In the genomic region with DNA sequence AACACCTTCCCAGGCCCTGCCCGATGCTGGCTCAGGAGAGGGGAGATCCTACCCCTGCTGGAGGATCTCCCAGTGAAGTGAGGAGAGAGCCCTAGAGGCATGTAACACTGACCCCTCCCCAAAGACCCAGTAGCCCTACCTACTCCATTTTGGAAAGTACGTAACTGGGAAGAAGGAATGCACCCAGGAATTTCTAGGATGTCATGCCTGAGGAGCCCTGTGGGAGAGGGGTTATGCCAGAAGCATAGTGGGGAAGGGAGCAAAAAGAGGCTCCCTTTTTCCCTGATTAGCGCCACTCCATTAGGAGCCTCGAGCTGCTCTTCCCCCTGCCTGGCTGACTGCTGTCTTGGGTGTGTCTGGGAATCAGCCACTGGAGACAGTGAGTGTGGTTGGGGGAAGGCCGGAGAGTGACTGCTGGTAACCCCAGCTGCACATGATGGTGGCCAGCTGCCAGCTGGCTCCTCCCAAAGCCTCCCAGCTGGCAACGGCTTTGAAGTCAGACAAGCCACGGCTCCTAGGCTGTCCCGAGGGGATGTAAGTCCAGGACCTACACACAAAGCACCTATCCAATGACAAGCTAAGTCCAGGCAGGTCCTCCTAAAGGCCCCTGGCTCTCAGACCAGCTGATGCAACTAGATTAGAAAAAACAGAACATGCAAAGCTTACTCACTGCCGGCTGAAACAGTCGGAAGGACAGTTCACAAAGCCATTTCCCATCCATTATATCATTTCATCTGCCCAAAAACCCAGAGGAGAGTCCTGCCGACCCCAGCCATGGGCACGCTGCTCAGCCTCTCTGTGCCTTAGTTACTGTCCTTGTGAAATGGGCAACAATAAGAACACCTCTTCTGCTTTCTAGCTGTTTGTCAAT, we compare ENCODE assay signal across 9 cellular contexts.
DNase-seq lines count a peak whose midpoint lies in the region; ATAC-seq and TF ChIP-seq lines count a peak whose summit lies in the region.
"Had no signal": no experiment of that assay in that cellular context is flagged by ENCODE, and none has a peak within 500 bp of the region (broad histone marks: within the 10 kb centered on the region; RNA-seq: fewer than 3 reads in every experiment).

No MANE protein-coding gene starts in this region.

- TF ChIP-seq CTCF in fibroblast of pulmonary artery (IDR thresholded peaks at IDR 0.05; ENCODE audit: low read length, missing control alignments) (no peak), nephron progenitor cell (IDR thresholded peaks at IDR 0.05) (no peak)

- CTCF ChIA-PET in activated CD4-positive, alpha-beta T cell treated with anti-CD3 and anti-CD28 coated beads for 36 hours (lab: Charles Lee) = interaction anchor here (0.6 to 1.6 kb wide), 3 partner anchors 11 to 200 kb away, joined by 3 to 10 read pairs (median 3); no protein-coding TSS in a partner anchor

- H3K9me3 Mint-ChIP-seq in activated CD4-positive, alpha-beta T cell treated with anti-CD3 and anti-CD28 coated beads for 36 hours (ENCODE audit: low read depth) = peaks cover 3% of the 10 kb centered on the region
- peaks cover 39% of the 10 kb centered on the region for H3K9me3 Mint-ChIP-seq in nephron progenitor cell
- H3K9me3 Mint-ChIP-seq in T-helper 2 cell treated with Interferon-gamma antibody and Interleukin-4, amounts not matched to agents 5 μg/mL and 100 μg/mL, for 36 hours = no peaks in the 10 kb centered on the region
- H3K9me3 Mint-ChIP-seq: CD4-positive, CD25-positive, alpha-beta regulatory T cell had no signal

- H3K4me1 Mint-ChIP-seq in activated CD4-positive, alpha-beta T cell treated with anti-CD3 and anti-CD28 coated beads for 36 hours = peaks cover 17% of the 10 kb centered on the region
- H3K4me1 Mint-ChIP-seq in nephron progenitor cell = peaks cover 31% of the 10 kb centered on the region
- no peaks in the 10 kb centered on the region for H3K4me1 Mint-ChIP-seq in T-helper 2 cell treated with Interferon-gamma antibody and Interleukin-4, amounts not matched to agents 5 μg/mL and 100 μg/mL, for 36 hours (ENCODE audit: low read depth)

- H3K4me3 ChIP-seq in fibroblast of pulmonary artery (replicated peaks; ENCODE audit: low read depth, low read length) = no peak overlapping the region

- POLR2A ChIA-PET in activated CD4-positive, alpha-beta T cell treated with anti-CD3 and anti-CD28 coated beads for 36 hours (lab: Charles Lee) = interaction anchor here (0.9 kb wide), 1 partner anchor 13 kb away, joined by 3 read pairs; no protein-coding TSS in a partner anchor

- intact Hi-C loops in activated CD4-positive, alpha-beta T cell treated with anti-CD3 and anti-CD28 coated beads for 36 hours (cut with DNase I, micrococcal nuclease) = loop anchor here in 1 of 2 experiments (5.0 kb wide), 1 partner anchor 63 kb away; no protein-coding TSS in a partner anchor

- no peaks in the 10 kb centered on the region for H3K27me3 Mint-ChIP-seq in activated CD4-positive, alpha-beta T cell treated with anti-CD3 and anti-CD28 coated beads for 36 hours
- peaks cover 9% of the 10 kb centered on the region for H3K27me3 Mint-ChIP-seq in nephron progenitor cell (ENCODE audit: low read depth, poor library complexity)
- peaks cover 3% of the 10 kb centered on the region for H3K27me3 Mint-ChIP-seq in T-helper 2 cell treated with Interferon-gamma antibody and Interleukin-4, amounts not matched to agents 5 μg/mL and 100 μg/mL, for 36 hours (ENCODE audit: low read depth)
- H3K27me3 Mint-ChIP-seq: CD4-positive, CD25-positive, alpha-beta regulatory T cell had no signal

- no peaks in the 10 kb centered on the region for H3K36me3 Mint-ChIP-seq in activated CD4-positive, alpha-beta T cell treated with anti-CD3 and anti-CD28 coated beads for 36 hours (ENCODE audit: low read depth)
- peaks cover 10% of the 10 kb centered on the region for H3K36me3 Mint-ChIP-seq in nephron progenitor cell (ENCODE audit: low read depth)
- no peaks in the 10 kb centered on the region for H3K36me3 Mint-ChIP-seq in T-helper 2 cell treated with Interferon-gamma antibody and Interleukin-4, amounts not matched to agents 5 μg/mL and 100 μg/mL, for 36 hours (ENCODE audit: low read depth)

- H3K27ac Mint-ChIP-seq in activated CD4-positive, alpha-beta T cell treated with anti-CD3 and anti-CD28 coated beads for 36 hours = peak overlapping the region; percentile 16
- peak overlapping the region; percentile 50 for H3K27ac Mint-ChIP-seq in nephron progenitor cell
- H3K27ac Mint-ChIP-seq in T-helper 2 cell treated with Interferon-gamma antibody and Interleukin-4, amounts not matched to agents 5 μg/mL and 100 μg/mL, for 36 hours = no peak overlapping the region
- H3K27ac Mint-ChIP-seq: CD4-positive, CD25-positive, alpha-beta regulatory T cell had no signal

- no peak for ATAC-seq in activated CD4-positive, alpha-beta T cell treated with anti-CD3 and anti-CD28 coated beads for 36 hours

- H3K4me3 Mint-ChIP-seq in activated CD4-positive, alpha-beta T cell treated with anti-CD3 and anti-CD28 coated beads for 36 hours = no peak overlapping the region
- H3K4me3 Mint-ChIP-seq in nephron progenitor cell = no peak overlapping the region
- H3K4me3 Mint-ChIP-seq in T-helper 2 cell treated with Interferon-gamma antibody and Interleukin-4, amounts not matched to agents 5 μg/mL and 100 μg/mL, for 36 hours = no peak overlapping the region
- H3K4me3 Mint-ChIP-seq: CD4-positive, CD25-positive, alpha-beta regulatory T cell had no signal

- DNase-seq in activated CD4-positive, alpha-beta T cell treated with anti-CD3 and anti-CD28 coated beads for 36 hours = peak; percentile 10
- DNase-seq in activated CD4-positive, alpha-beta T cell treated with anti-CD3 and anti-CD28 coated beads, Interleukin-2, amount 50 U/mL, for 4 hours = no peak
- peak; percentile 82 for DNase-seq in NCI-H1694 (lab: John Stamatoyannopoulos, UW)
- peak; percentile 80 for DNase-seq in T1000 (lab: John Stamatoyannopoulos, UW)
- peak; percentile 98 for DNase-seq in fibroblast of pulmonary artery (ENCODE audit: low read depth)
- peak; percentile 38 for DNase-seq in nephron progenitor cell
- DNase-seq in stimulated activated CD4-positive, alpha-beta T cell treated with anti-CD3 and anti-CD28 coated beads, Interleukin-2, amount 100 ng/mL, for 24 hours = no peak
- DNase-seq in T-helper 2 cell treated with Interferon-gamma antibody and Interleukin-4, amounts not matched to agents 5 μg/mL and 100 μg/mL, for 36 hours (ENCODE audit: low spot score) = no peak
- DNase-seq: CD4-positive, CD25-positive, alpha-beta regulatory T cell had no signal

Comparison
In these comparisons a context has a peak if more than half of its experiments do, and no peak if none do; other contexts are left out.
1. DNase-seq: peak in activated CD4-positive, alpha-beta T cell treated with anti-CD3 and anti-CD28 coated beads for 36 hours (single experiment), NCI-H1694 (single experiment), T1000 (single experiment), fibroblast of pulmonary artery (single experiment) and nephron progenitor cell (single experiment); none in activated CD4-positive, alpha-beta T cell treated with anti-CD3 and anti-CD28 coated beads, Interleukin-2, amount 50 U/mL, for 4 hours (0 of 2), stimulated activated CD4-positive, alpha-beta T cell treated with anti-CD3 and anti-CD28 coated beads, Interleukin-2, amount 100 ng/mL, for 24 hours (0 of 2) and T-helper 2 cell treated with Interferon-gamma antibody and Interleukin-4, amounts not matched to agents 5 μg/mL and 100 μg/mL, for 36 hours (single experiment).